8 cellular contexts compared by ENCODE assay signal in the genomic region with DNA sequence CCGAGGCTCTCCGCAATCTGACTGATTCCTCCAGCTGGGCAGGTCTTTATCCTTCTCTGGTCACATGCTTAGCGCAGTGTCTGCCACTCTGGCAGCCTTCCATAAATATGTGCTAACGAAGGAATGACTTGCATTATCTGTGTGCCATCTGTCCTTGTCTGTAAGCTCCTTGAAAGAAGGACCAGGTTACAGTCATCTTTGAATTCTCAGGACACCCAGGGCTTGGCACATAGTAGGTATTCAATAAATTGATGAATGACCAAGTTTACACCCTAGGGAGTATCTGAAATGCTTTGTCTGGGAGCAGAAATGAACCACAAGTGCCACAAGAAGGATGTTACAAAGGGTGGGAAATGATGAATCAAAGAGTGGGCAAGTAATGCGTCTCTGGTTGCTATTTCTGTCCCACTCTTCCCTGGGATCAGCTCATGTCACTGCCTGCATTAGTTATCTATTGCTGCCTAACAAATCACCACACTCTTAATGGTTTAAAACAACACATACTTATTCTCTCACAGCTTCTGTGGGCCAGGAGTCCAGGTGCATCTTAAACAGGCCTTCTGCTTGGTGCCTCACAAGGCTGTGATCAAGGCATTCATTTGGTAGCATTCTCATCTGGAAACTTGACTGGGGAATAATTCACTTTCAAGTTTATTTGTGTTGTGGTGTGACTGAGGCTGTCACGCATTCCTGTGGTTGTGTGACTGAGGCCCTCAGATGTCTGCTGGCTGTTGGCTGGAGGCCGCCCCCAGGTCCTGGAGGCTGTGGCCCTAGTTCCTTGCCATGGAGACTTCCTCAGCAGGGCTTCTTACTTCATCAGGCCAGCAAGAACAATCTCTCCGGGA. TPM values are rescaled to one million over a fixed set of nuclear protein-coding genes. Genes with fewer than 3 reads are reported as not detected.
DNase-seq lines count a peak whose midpoint lies in the region; ATAC-seq and TF ChIP-seq lines count a peak whose summit lies in the region.

No MANE protein-coding gene starts in this region.

- H3K27me3 ChIP-seq in gastrocnemius medialis (no peaks in the 10 kb centered on the region), H7 (ENCODE audit: control insufficient read depth, insufficient read depth, low read length) (no peaks in the 10 kb centered on the region)

- ATAC-seq in HG02759 (IDR thresholded peaks at IDR 0.05; ENCODE audit: unreplicated experiment): peak; percentile 86
- peak; percentile 80 to 95 for ATAC-seq in gastrocnemius medialis
- no peak for ATAC-seq in GM18873 (IDR thresholded peaks at IDR 0.05; ENCODE audit: low FRiP score, unreplicated experiment)

- TF ChIP-seq POLR2A in gastrocnemius medialis (IDR thresholded peaks at IDR 0.05): no peak

- intact Hi-C loops in gastrocnemius medialis (cut with DNase I; ENCODE audit: low total_unique reads): no loop called here

- H3K4me1 ChIP-seq in gastrocnemius medialis: peaks cover 0 to 6% of the 10 kb centered on the region in 2 donors

- peak; percentile 58 for DNase-seq in activated CD4-positive, alpha-beta T cell treated with anti-CD3 and anti-CD28 coated beads for 48 hours
- no peak for DNase-seq in activated CD4-positive, alpha-beta T cell treated with anti-CD3 and anti-CD28 coated beads for 1 hour
- DNase-seq in RPMI8226: peak; percentile 48
- DNase-seq in gastrocnemius medialis: peak; percentile 6 to 63
- DNase-seq in SIG-M5 (lab: John Stamatoyannopoulos, UW): no peak
- DNase-seq in H7: no peak

- H3K36me3 ChIP-seq in gastrocnemius medialis: no peaks in the 10 kb centered on the region
- H3K36me3 ChIP-seq in H7 (replicated peaks; ENCODE audit: control insufficient read depth, insufficient read depth, low read length): no peaks in the 10 kb centered on the region

- TF ChIP-seq CTCF in gastrocnemius medialis (IDR thresholded peaks at IDR 0.05 in 4 of 5, conservative IDR thresholded peaks at IDR 0.05 in 1 of 5): no peak

- peak overlapping the region in 3 of 4 donors; percentile 25 to 55 (median 28) for H3K27ac ChIP-seq in gastrocnemius medialis

- H3K9me3 ChIP-seq in gastrocnemius medialis: no peaks in the 10 kb centered on the region

- in situ Hi-C loops in gastrocnemius medialis (cut with MboI; ENCODE audit: low sequenced_read_pairs in 4 of 4): no loop called here

- H3K4me3 ChIP-seq in gastrocnemius medialis: no peak overlapping the region
- no peak overlapping the region for H3K4me3 ChIP-seq in H7 (ENCODE audit: insufficient read depth, low read depth, low read length)

RNA-seq across cellular contexts. Expression of gene FAM3D, which starts 16.6 kb away (rescaled TPM):
- total RNA-seq in gastrocnemius medialis: under 1 TPM in 1 of 4 donors, not detected in 3; 0.83 TPM
- not detected in 2 replicates for total RNA-seq in H7 (2014; rRNA removed; shearing (Covaris generic))

Comparison
In these comparisons a context has a peak if more than half of its experiments do, and no peak if none do; other contexts are left out.
1. DNase-seq: peak in activated CD4-positive, alpha-beta T cell treated with anti-CD3 and anti-CD28 coated beads for 48 hours (single experiment), RPMI8226 (single experiment) and gastrocnemius medialis (2 of 2); none in activated CD4-positive, alpha-beta T cell treated with anti-CD3 and anti-CD28 coated beads for 1 hour (single experiment), SIG-M5 (single experiment) and H7 (single experiment).